7 cellular contexts compared by ENCODE assay signal in the genomic region with DNA sequence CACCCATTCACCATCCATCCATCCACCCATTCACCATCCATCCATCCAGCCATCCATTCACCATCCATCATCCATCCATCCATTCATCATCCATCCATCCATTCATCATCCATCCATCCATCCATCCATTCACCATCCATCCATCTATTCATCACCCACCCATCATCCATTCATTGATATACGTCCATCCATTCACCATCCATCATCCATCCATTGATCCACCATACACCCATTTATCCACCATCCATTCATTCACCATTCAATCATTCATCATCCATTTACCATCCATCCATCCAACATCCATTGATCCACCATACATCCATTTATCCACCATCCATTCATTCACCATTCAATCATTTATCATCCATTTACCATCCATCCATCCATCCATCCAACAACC.
"Had no signal": no experiment of that assay in that cellular context is flagged by ENCODE, and none has a peak within 500 bp of the region (broad histone marks: within the 10 kb centered on the region; RNA-seq: fewer than 3 reads in every experiment).

No MANE protein-coding gene starts in this region.

- H3K9me3 ChIP-seq: HAP-1 had no signal

- ATAC-seq: HCT116, K562 had no signal

- H3K4me2 ChIP-seq: KMS-11 had no signal

- DNase-seq: GM23248, H7, Karpas-422 had no signal

- H3K9ac ChIP-seq: GM23248, KMS-11 had no signal

- H2AFZ ChIP-seq: GM23248 had no signal

- H3K4me3 ChIP-seq: GM23248, HAP-1, K562 had no signal

- H3K27ac ChIP-seq: GM23248, KMS-11 had no signal

- H3K36me3 ChIP-seq: HAP-1 had no signal
